Comparison of ENCODE assay signal across 11 cellular contexts in the genomic region with DNA sequence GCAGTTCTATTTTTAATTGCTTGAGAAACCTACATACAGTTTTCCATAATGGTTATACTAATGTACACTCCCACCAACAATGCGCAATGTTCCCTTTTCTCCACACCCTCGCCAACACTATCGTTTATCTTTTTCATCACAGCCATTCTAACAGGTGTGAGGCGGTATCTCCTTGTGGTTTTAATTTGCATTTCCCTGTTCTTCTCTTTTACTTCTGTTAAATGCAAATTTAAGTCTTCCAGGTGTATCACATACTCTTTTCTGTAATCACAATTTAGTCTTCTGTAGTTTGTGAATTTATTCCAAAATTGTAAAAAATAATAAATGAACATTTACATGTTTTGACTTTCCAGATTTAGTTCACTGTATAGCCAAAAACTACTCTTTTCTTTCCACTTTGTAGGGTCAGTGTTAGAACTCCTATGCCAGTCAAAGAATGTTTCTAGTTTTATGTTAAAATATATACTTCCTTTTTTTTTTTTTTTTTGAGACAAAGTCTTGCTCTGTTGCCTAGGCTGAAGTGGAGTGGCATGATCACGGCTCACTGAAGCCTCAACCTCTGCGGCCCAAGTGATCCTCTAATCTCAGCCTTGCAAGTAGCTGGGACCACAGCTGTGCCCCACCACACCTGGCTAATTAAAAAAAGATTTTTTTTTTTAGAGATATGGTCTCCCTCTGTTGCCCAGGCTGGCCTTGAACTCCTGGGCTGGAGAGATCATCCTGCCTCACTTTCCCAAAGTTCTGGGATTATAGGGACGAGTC. TPM values are rescaled to one million over a fixed set of nuclear protein-coding genes. Genes with fewer than 3 reads are reported as not detected.
DNase-seq lines count a peak whose midpoint lies in the region; ATAC-seq and TF ChIP-seq lines count a peak whose summit lies in the region.
"Had no signal": no experiment of that assay in that cellular context is flagged by ENCODE, and none has a peak within 500 bp of the region (broad histone marks: within the 10 kb centered on the region; RNA-seq: fewer than 3 reads in every experiment).

No MANE protein-coding gene starts in this region.

- no peaks in the 10 kb centered on the region for H3K36me3 Mint-ChIP-seq in MCF 10A (ENCODE audit: insufficient read depth, unreplicated experiment)
- no peaks in the 10 kb centered on the region for H3K36me3 Mint-ChIP-seq in activated T-cell treated with anti-CD3 and anti-CD28 coated beads, Interleukin-2, amount 50 U/mL, for 4 hours (ENCODE audit: insufficient read depth)

- peak; percentile 80 for ATAC-seq in GM18907 (IDR thresholded peaks at IDR 0.05; ENCODE audit: unreplicated experiment)
- peak; percentile 81 for ATAC-seq in HG02571 (IDR thresholded peaks at IDR 0.05; ENCODE audit: unreplicated experiment)
- peak; percentile 86 for ATAC-seq in HG03354 (IDR thresholded peaks at IDR 0.05; ENCODE audit: poor library complexity, severe bottlenecking, unreplicated experiment)
- ATAC-seq in mucosa of descending colon, result peak; percentile 59
- ATAC-seq in activated T-cell treated with anti-CD3 and anti-CD28 coated beads, Interleukin-2, amount 50 U/mL, for 4 hours, result no peak

- no peaks in the 10 kb centered on the region for H3K9me3 Mint-ChIP-seq in MCF 10A (ENCODE audit: unreplicated experiment)
- H3K9me3 Mint-ChIP-seq in activated T-cell treated with anti-CD3 and anti-CD28 coated beads, Interleukin-2, amount 50 U/mL, for 4 hours, result no peaks in the 10 kb centered on the region

- H3K36me3 ChIP-seq in mucosa of descending colon (ENCODE audit: low read depth), result no peaks in the 10 kb centered on the region

- no peak overlapping the region for H3K27ac Mint-ChIP-seq in MCF 10A (ENCODE audit: low read depth, unreplicated experiment)

- no TSS peak for BruUV-seq in MCF 10A (replicated peaks; lab: Mats Ljungman, UMichigan)

- no peaks in the 10 kb centered on the region for H3K9me3 ChIP-seq in mucosa of descending colon

- POLR2A ChIA-PET in MCF 10A (lab: Yijun Ruan, JAX), result interaction anchor here (0.7 kb wide), 1 partner anchor 623 kb away, joined by 3 read pairs; no protein-coding TSS in a partner anchor

- intact Hi-C loops in mucosa of descending colon (cut with DNase I, micrococcal nuclease) (no loop called here), MCF 10A (cut with micrococcal nuclease) (no loop called here)

- no peaks in the 10 kb centered on the region for H3K27me3 Mint-ChIP-seq in MCF 10A (ENCODE audit: insufficient read depth, unreplicated experiment)
- no peaks in the 10 kb centered on the region for H3K27me3 Mint-ChIP-seq in activated T-cell treated with anti-CD3 and anti-CD28 coated beads, Interleukin-2, amount 50 U/mL, for 4 hours (ENCODE audit: low read depth)

- H3K4me1 ChIP-seq in mucosa of descending colon (ENCODE audit: low read depth), result no peaks in the 10 kb centered on the region

- no peak overlapping the region for H3K4me3 ChIP-seq in mucosa of descending colon

- peaks cover 6% of the 10 kb centered on the region for H3K4me1 Mint-ChIP-seq in MCF 10A (ENCODE audit: insufficient read depth, unreplicated experiment)
- peaks cover 20% of the 10 kb centered on the region for H3K4me1 Mint-ChIP-seq in activated T-cell treated with anti-CD3 and anti-CD28 coated beads, Interleukin-2, amount 50 U/mL, for 4 hours (ENCODE audit: low read depth)

- no peak for DNase-seq in mucosa of descending colon
- no peak for DNase-seq in NCI-H774 (lab: John Stamatoyannopoulos, UW)
- DNase-seq in MCF 10A (ENCODE audit: unreplicated experiment), result no peak
- DNase-seq in AML-193 (lab: John Stamatoyannopoulos, UW), result no peak
- no peak for DNase-seq in activated T-cell treated with anti-CD3 and anti-CD28 coated beads, Interleukin-2, amount 50 U/mL, for 4 hours
- DNase-seq: DMS 273 treated with DMSO at 0.1 percent for 48 hours; GOT3; NK-92 treated with Interleukin-12 subunit alpha and Interleukin-12 subunit beta, amount 100 ng/mL, for 24 hours had no signal

- H3K4me3 Mint-ChIP-seq in MCF 10A (ENCODE audit: unreplicated experiment), result no peak overlapping the region
- H3K4me3 Mint-ChIP-seq in activated T-cell treated with anti-CD3 and anti-CD28 coated beads, Interleukin-2, amount 50 U/mL, for 4 hours, result no peak overlapping the region

- no peak for TF ChIP-seq CTCF in mucosa of descending colon (IDR thresholded peaks at IDR 0.05)
- no peak for TF ChIP-seq CTCF in MCF 10A (IDR thresholded peaks at IDR 0.05; ENCODE audit: unreplicated experiment)

- CTCF ChIA-PET in MCF 10A (lab: Yijun Ruan, JAX), result no interaction called here

RNA-seq across cellular contexts. Expression of gene ACYP2, which starts 15.4 kb away (rescaled TPM):
- total RNA-seq in mucosa of descending colon, result 10 to 100 TPM; 10.7 to 17.8 (median 13.8) TPM
- total RNA-seq in MCF 10A (2022), result 14.3 and 17.8 TPM in 2 replicates
- total RNA-seq in activated T-cell treated with anti-CD3 and anti-CD28 coated beads, Interleukin-2, amount 50 U/mL, for 4 hours, result 1 to 10 TPM; 4.3 to 5.1 (median 5.1) TPM

Comparison
In these comparisons a context has a peak if more than half of its experiments do, and no peak if none do; other contexts are left out.
1. ATAC-seq: peak in GM18907 (single experiment), HG02571 (single experiment), HG03354 (single experiment) and mucosa of descending colon (single experiment); none in activated T-cell treated with anti-CD3 and anti-CD28 coated beads, Interleukin-2, amount 50 U/mL, for 4 hours (0 of 2).